1 cellular context compared by ENCODE assay signal in the genomic region with DNA sequence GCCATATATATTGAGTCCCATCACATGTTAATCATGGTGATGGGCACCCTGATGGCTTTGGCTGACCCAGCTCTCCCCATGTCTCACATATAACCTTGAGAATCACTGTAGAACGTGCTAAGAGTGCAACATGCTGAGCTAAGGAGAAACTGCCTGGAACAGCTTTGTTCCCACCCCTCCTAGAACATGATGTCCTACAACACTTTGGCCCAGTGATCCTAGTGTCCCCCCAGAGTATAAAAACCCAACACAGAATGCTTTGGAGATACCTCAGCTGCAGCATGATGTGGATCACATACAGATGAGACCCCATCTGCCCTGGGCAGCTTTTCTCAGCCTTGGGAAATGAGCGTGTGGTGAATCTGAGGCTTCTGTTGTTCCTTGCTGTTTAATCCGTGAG.
TF ChIP-seq lines count a peak whose summit lies in the region.

No MANE protein-coding gene starts in this region.

TF ChIP-seq in GM23338, 12 proteins besides CTCF, POLR2A, EP300 and RAD21 (continued from another document):
- TF ChIP-seq, protein P1, sequence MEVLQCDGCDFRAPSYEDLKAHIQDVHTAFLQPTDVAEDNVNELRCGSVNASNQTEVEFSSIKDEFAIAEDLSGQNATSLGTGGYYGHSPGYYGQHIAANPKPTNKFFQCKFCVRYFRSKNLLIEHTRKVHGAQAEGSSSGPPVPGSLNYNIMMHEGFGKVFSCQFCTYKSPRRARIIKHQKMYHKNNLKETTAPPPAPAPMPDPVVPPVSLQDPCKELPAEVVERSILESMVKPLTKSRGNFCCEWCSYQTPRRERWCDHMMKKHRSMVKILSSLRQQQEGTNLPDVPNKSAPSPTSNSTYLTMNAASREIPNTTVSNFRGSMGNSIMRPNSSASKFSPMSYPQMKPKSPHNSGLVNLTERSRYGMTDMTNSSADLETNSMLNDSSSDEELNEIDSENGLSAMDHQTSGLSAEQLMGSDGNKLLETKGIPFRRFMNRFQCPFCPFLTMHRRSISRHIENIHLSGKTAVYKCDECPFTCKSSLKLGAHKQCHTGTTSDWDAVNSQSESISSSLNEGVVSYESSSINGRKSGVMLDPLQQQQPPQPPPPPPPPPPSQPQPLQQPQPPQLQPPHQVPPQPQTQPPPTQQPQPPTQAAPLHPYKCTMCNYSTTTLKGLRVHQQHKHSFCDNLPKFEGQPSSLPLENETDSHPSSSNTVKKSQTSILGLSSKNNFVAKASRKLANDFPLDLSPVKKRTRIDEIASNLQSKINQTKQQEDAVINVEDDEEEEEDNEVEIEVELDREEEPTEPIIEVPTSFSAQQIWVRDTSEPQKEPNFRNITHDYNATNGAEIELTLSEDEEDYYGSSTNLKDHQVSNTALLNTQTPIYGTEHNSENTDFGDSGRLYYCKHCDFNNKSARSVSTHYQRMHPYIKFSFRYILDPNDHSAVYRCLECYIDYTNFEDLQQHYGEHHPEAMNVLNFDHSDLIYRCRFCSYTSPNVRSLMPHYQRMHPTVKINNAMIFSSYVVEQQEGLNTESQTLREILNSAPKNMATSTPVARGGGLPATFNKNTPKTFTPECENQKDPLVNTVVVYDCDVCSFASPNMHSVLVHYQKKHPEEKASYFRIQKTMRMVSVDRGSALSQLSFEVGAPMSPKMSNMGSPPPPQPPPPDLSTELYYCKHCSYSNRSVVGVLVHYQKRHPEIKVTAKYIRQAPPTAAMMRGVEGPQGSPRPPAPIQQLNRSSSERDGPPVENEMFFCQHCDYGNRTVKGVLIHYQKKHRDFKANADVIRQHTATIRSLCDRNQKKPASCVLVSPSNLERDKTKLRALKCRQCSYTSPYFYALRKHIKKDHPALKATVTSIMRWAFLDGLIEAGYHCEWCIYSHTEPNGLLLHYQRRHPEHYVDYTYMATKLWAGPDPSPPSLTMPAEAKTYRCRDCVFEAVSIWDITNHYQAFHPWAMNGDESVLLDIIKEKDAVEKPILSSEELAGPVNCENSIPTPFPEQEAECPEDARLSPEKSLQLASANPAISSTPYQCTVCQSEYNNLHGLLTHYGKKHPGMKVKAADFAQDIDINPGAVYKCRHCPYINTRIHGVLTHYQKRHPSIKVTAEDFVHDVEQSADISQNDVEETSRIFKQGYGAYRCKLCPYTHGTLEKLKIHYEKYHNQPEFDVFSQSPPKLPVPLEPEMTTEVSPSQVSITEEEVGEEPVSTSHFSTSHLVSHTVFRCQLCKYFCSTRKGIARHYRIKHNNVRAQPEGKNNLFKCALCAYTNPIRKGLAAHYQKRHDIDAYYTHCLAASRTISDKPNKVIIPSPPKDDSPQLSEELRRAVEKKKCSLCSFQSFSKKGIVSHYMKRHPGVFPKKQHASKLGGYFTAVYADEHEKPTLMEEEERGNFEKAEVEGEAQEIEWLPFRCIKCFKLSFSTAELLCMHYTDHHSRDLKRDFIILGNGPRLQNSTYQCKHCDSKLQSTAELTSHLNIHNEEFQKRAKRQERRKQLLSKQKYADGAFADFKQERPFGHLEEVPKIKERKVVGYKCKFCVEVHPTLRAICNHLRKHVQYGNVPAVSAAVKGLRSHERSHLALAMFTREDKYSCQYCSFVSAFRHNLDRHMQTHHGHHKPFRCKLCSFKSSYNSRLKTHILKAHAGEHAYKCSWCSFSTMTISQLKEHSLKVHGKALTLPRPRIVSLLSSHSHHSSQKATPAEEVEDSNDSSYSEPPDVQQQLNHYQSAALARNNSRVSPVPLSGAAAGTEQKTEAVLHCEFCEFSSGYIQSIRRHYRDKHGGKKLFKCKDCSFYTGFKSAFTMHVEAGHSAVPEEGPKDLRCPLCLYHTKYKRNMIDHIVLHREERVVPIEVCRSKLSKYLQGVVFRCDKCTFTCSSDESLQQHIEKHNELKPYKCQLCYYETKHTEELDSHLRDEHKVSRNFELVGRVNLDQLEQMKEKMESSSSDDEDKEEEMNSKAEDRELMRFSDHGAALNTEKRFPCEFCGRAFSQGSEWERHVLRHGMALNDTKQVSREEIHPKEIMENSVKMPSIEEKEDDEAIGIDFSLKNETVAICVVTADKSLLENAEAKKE (CRISPR knock-in tag; IDR thresholded peaks at IDR 0.05): no peak
- TF ChIP-seq ZNF331 (CRISPR knock-in tag; IDR thresholded peaks at IDR 0.05; ENCODE audit: low read depth) (no peak), JUNB (IDR thresholded peaks at IDR 0.05; ENCODE audit: unreplicated experiment) (no peak), CREB1 (CRISPR knock-in tag; IDR thresholded peaks at IDR 0.05; ENCODE audit: low read depth) (no peak), STAT1 (IDR thresholded peaks at IDR 0.05; ENCODE audit: unreplicated experiment) (no peak), POLR2AphosphoS5 (IDR thresholded peaks at IDR 0.05; ENCODE audit: low read depth) (no peak)
- TF ChIP-seq, protein P2, sequence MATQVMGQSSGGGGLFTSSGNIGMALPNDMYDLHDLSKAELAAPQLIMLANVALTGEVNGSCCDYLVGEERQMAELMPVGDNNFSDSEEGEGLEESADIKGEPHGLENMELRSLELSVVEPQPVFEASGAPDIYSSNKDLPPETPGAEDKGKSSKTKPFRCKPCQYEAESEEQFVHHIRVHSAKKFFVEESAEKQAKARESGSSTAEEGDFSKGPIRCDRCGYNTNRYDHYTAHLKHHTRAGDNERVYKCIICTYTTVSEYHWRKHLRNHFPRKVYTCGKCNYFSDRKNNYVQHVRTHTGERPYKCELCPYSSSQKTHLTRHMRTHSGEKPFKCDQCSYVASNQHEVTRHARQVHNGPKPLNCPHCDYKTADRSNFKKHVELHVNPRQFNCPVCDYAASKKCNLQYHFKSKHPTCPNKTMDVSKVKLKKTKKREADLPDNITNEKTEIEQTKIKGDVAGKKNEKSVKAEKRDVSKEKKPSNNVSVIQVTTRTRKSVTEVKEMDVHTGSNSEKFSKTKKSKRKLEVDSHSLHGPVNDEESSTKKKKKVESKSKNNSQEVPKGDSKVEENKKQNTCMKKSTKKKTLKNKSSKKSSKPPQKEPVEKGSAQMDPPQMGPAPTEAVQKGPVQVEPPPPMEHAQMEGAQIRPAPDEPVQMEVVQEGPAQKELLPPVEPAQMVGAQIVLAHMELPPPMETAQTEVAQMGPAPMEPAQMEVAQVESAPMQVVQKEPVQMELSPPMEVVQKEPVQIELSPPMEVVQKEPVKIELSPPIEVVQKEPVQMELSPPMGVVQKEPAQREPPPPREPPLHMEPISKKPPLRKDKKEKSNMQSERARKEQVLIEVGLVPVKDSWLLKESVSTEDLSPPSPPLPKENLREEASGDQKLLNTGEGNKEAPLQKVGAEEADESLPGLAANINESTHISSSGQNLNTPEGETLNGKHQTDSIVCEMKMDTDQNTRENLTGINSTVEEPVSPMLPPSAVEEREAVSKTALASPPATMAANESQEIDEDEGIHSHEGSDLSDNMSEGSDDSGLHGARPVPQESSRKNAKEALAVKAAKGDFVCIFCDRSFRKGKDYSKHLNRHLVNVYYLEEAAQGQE (IDR thresholded peaks at IDR 0.05; ENCODE audit: unreplicated experiment): no peak
TF ChIP-seq in GM23338: peak in this region for 0.
